ENCODE assay signal across 9 cellular contexts in genomic region chr21:41678016-41678935, GRCh38.
DNase-seq lines count a peak whose midpoint lies in the region; ATAC-seq, FAIRE-seq and TF ChIP-seq lines count a peak whose summit lies in the region.
"Had no signal": no experiment of that assay in that cellular context is flagged by ENCODE, and none has a peak within 500 bp of the region (broad histone marks: within the 10 kb centered on the region; RNA-seq: fewer than 3 reads in every experiment).

No MANE protein-coding gene starts in this region.

- H3K9ac ChIP-seq in H1 (replicated peaks in 1 of 4; ENCODE audit: extremely low read depth in 1 of 4, low read depth in 3 of 4, low read length in 3 of 4): no peak overlapping the region; a peak in 1 of 7 replicates
- H3K9ac ChIP-seq in neural progenitor cell: no peak overlapping the region

- H4K91ac ChIP-seq in H1 (replicated peaks; ENCODE audit: insufficient read length, low read length): peak overlapping the region; percentile 67

- no peak overlapping the region for H3K4me3 Mint-ChIP-seq in neural progenitor cell
- H3K4me3 Mint-ChIP-seq in activated CD8-positive, alpha-beta memory T cell treated with anti-CD3 and anti-CD28 coated beads, Interleukin-2, amount 10 ng/mL, durations not matched to agents 7 days and 5 days: no peak overlapping the region
- H3K4me3 Mint-ChIP-seq: activated T-cell treated with anti-CD3 and anti-CD28 coated beads, Interleukin-2, amount 50 U/mL, for 72 hours had no signal

- peak overlapping the region; percentile 99 for H2BK12ac ChIP-seq in H1 (ENCODE audit: low read depth, low read length)

- H2BK120ac ChIP-seq in H1 (replicated peaks; ENCODE audit: low read depth, low read length): no peak overlapping the region

- no peaks in the 10 kb centered on the region for H3K36me3 Mint-ChIP-seq in neural progenitor cell
- H3K36me3 Mint-ChIP-seq in activated CD8-positive, alpha-beta memory T cell treated with anti-CD3 and anti-CD28 coated beads, Interleukin-2, amount 10 ng/mL, durations not matched to agents 7 days and 5 days: no peaks in the 10 kb centered on the region

- FAIRE-seq in H1 (lab: Jason Lieb, UNC): no peak

- no peak overlapping the region for H3K23ac ChIP-seq in H1 (ENCODE audit: insufficient read length)

- H4K5ac ChIP-seq in H1 (ENCODE audit: insufficient read length, low read depth, low read length): no peak overlapping the region

- peak overlapping the region; percentile 82 for H2BK5ac ChIP-seq in H1 (ENCODE audit: low read depth, low read length)

- peaks cover 9% of the 10 kb centered on the region for H3K27me3 Mint-ChIP-seq in neural progenitor cell (ENCODE audit: insufficient read depth, low read depth)
- H3K27me3 Mint-ChIP-seq in activated CD8-positive, alpha-beta memory T cell treated with anti-CD3 and anti-CD28 coated beads, Interleukin-2, amount 10 ng/mL, durations not matched to agents 7 days and 5 days: peaks cover 20% of the 10 kb centered on the region

- no peaks in the 10 kb centered on the region for H3K79me2 ChIP-seq in H1 (ENCODE audit: control insufficient read depth in 1 of 2, insufficient read depth in 2 of 2, low read length in 2 of 2)
- no peaks in the 10 kb centered on the region for H3K79me2 ChIP-seq in neural progenitor cell (ENCODE audit: low read depth)

- peaks cover 9% of the 10 kb centered on the region for H3F3A ChIP-seq in neural progenitor cell (ENCODE audit: low read depth)

- H3K4me1 Mint-ChIP-seq in neural progenitor cell: peaks cover 30% of the 10 kb centered on the region
- H3K4me1 Mint-ChIP-seq in activated CD8-positive, alpha-beta memory T cell treated with anti-CD3 and anti-CD28 coated beads, Interleukin-2, amount 10 ng/mL, durations not matched to agents 7 days and 5 days: no peaks in the 10 kb centered on the region

- H4K20me1 ChIP-seq in H1 (replicated peaks in 1 of 2; ENCODE audit: control insufficient read depth in 1 of 2, insufficient read depth in 2 of 2, low read length in 2 of 2) (no peaks in the 10 kb centered on the region), neural progenitor cell (ENCODE audit: low read depth) (no peaks in the 10 kb centered on the region)

- POLR2A ChIA-PET in H1 (lab: Charles Lee; ENCODE audit: partially characterized antibody): interaction anchor here (1.0 kb wide), 1 partner anchor 9 kb away, joined by 4 read pairs; no protein-coding TSS in a partner anchor

- DNase-seq in DMS153 (lab: John Stamatoyannopoulos, UW): peak; percentile 94
- DNase-seq in NCI-H2196 treated with DMSO at 0.1 percent for 48 hours (lab: John Stamatoyannopoulos, UW; ENCODE audit: unreplicated experiment): peak; percentile 58
- no peak for DNase-seq in H1 (ENCODE audit: low read depth in 1 of 2, low spot score in 2 of 2)
- DNase-seq in neural progenitor cell (ENCODE audit: low spot score): no peak
- DNase-seq in MV-4-11 (lab: John Stamatoyannopoulos, UW): no peak
- no peak for DNase-seq in activated CD4-positive, CD25-positive, alpha-beta regulatory T cell treated with anti-CD3 and anti-CD28 coated beads, Interleukin-2, amount 50 U/mL, for 72 hours
- DNase-seq in activated CD8-positive, alpha-beta memory T cell treated with anti-CD3 and anti-CD28 coated beads, Interleukin-2, amount 10 ng/mL, durations not matched to agents 7 days and 5 days: no peak
- DNase-seq: activated T-cell treated with anti-CD3 and anti-CD28 coated beads, Interleukin-2, amount 50 U/mL, for 72 hours had no signal

- H3K4me1 ChIP-seq in H1 (replicated peaks in 1 of 4; ENCODE audit: control insufficient read depth in 3 of 4, insufficient read depth in 4 of 4, low read length in 3 of 4) (peaks cover 5 to 13% (median 9%) of the 10 kb centered on the region in 4 experiments), neural progenitor cell (peaks cover 6% of the 10 kb centered on the region)

- H3K4me2 ChIP-seq in H1 (ENCODE audit: insufficient read depth in 1 of 2, low read depth in 2 of 2, low read length in 2 of 2) (peak overlapping the region in 1 of 2 experiments; percentile 23; a peak in 1 of 4 replicates), neural progenitor cell (no peak overlapping the region)

- no peak for TF ChIP-seq POLR2A in H1 (IDR thresholded peaks at IDR 0.05; ENCODE audit: control extremely low read depth in 1 of 2, low read depth in 2 of 2, low read length in 2 of 2)

- H2AK5ac ChIP-seq in H1 (ENCODE audit: low read depth, low read length): no peak overlapping the region

- no peak for TF ChIP-seq EP300 in H1 (IDR thresholded peaks at IDR 0.05; ENCODE audit: borderline replicate concordance in 1 of 2, low read depth in 2 of 2, low read length in 2 of 2)

- no peaks in the 10 kb centered on the region for H3K9me3 ChIP-seq in H1 (ENCODE audit: insufficient read depth in 2 of 2, low read depth in 1 of 2, low read length in 1 of 2)
- H3K9me3 ChIP-seq in neural progenitor cell (ENCODE audit: low read depth): no peaks in the 10 kb centered on the region

- H3K4ac ChIP-seq in H1 (replicated peaks; ENCODE audit: insufficient read length, low read depth, low read length): no peak overlapping the region

- no peaks in the 10 kb centered on the region for H3K79me1 ChIP-seq in H1 (ENCODE audit: low read depth, low read length)

- TF ChIP-seq CTCF in H1 (IDR thresholded peaks at IDR 0.05; ENCODE audit: control extremely low read depth in 1 of 3, insufficient read depth in 1 of 3, low read depth in 1 of 3, low read length in 3 of 3) (no peak), neural progenitor cell (IDR thresholded peaks at IDR 0.05) (no peak)

- peak overlapping the region; percentile 78 for H2BK20ac ChIP-seq in H1 (ENCODE audit: low read length)

- H3K36me3 ChIP-seq in H1 (ENCODE audit: control insufficient read depth in 2 of 4, insufficient read depth in 4 of 4, low read length in 3 of 4) (no peaks in the 10 kb centered on the region), neural progenitor cell (no peaks in the 10 kb centered on the region)

- peak overlapping the region; percentile 97; the same call in 1 of the 2 replicates for H2BK15ac ChIP-seq in H1 (ENCODE audit: low read length)

- peak overlapping the region; percentile 51; the same call in 1 of the 2 replicates for H3K18ac ChIP-seq in H1 (ENCODE audit: extremely low read depth, low read length)

- ATAC-seq in activated CD8-positive, alpha-beta memory T cell treated with anti-CD3 and anti-CD28 coated beads, Interleukin-2, amount 10 ng/mL, durations not matched to agents 7 days and 5 days: no peak
- no peak for ATAC-seq in HG03378 (IDR thresholded peaks at IDR 0.05; ENCODE audit: unreplicated experiment)
- ATAC-seq: activated T-cell treated with anti-CD3 and anti-CD28 coated beads, Interleukin-2, amount 50 U/mL, for 72 hours had no signal

- H3K27me3 ChIP-seq in H1 (replicated peaks in 1 of 4; ENCODE audit: control insufficient read depth in 3 of 4, extremely low read depth in 1 of 4, insufficient read depth in 3 of 4, low read length in 3 of 4) (no peaks in the 10 kb centered on the region; a peak in 2 of 7 replicates), neural progenitor cell (no peaks in the 10 kb centered on the region)

- H4K8ac ChIP-seq in H1 (ENCODE audit: extremely low read depth, insufficient read depth, low read length): no peak overlapping the region; the same call in 1 of the 2 replicates

- no peak for TF ChIP-seq RAD21 in H1 (IDR thresholded peaks at IDR 0.05 in 1 of 2, conservative IDR thresholded peaks at IDR 0.05 in 1 of 2; ENCODE audit: low read depth in 2 of 2, low read length in 2 of 2)

- no peak overlapping the region for H3K4me3 ChIP-seq in H1 (ENCODE audit: extremely low read depth in 1 of 4, insufficient read depth in 2 of 4, low read depth in 3 of 4, low read length in 4 of 4)
- H3K4me3 ChIP-seq in neural progenitor cell: no peak overlapping the region

- CTCF ChIA-PET in H1 (lab: Charles Lee; ENCODE audit: partially characterized antibody): interaction anchor here (1.0 to 2.1 kb wide), 6 partner anchors 9 to 133 kb away, joined by 3 to 9 read pairs (median 3); no protein-coding TSS in a partner anchor
- CTCF ChIA-PET in activated CD8-positive, alpha-beta memory T cell treated with anti-CD3 and anti-CD28 coated beads, Interleukin-2, amount 10 ng/mL, durations not matched to agents 7 days and 5 days (lab: Charles Lee): no interaction called here

- H3K14ac ChIP-seq in H1 (ENCODE audit: insufficient read length): no peak overlapping the region

- H2AFZ ChIP-seq in H1 (ENCODE audit: low read length) (peak overlapping the region; percentile 73), neural progenitor cell (replicated peaks) (peak overlapping the region; percentile 73)

- peaks cover 7% of the 10 kb centered on the region for H3K9me3 Mint-ChIP-seq in neural progenitor cell
- no peaks in the 10 kb centered on the region for H3K9me3 Mint-ChIP-seq in activated CD8-positive, alpha-beta memory T cell treated with anti-CD3 and anti-CD28 coated beads, Interleukin-2, amount 10 ng/mL, durations not matched to agents 7 days and 5 days (ENCODE audit: low read depth)
- H3K9me3 Mint-ChIP-seq: activated T-cell treated with anti-CD3 and anti-CD28 coated beads, Interleukin-2, amount 50 U/mL, for 72 hours had no signal

- H3K27ac ChIP-seq in H1 (ENCODE audit: low read depth, low read length) (no peak overlapping the region), neural progenitor cell (no peak overlapping the region)

- H3K27ac Mint-ChIP-seq in neural progenitor cell: peak overlapping the region; percentile 94
- H3K27ac Mint-ChIP-seq in activated CD8-positive, alpha-beta memory T cell treated with anti-CD3 and anti-CD28 coated beads, Interleukin-2, amount 10 ng/mL, durations not matched to agents 7 days and 5 days: no peak overlapping the region
- H3K27ac Mint-ChIP-seq: activated T-cell treated with anti-CD3 and anti-CD28 coated beads, Interleukin-2, amount 50 U/mL, for 72 hours had no signal

- no peak overlapping the region for H3K56ac ChIP-seq in H1 (replicated peaks; ENCODE audit: insufficient read length, low read depth, low read length)

- H3K23me2 ChIP-seq in H1 (ENCODE audit: low read depth, low read length): no peaks in the 10 kb centered on the region

- 82% methylated on average over 17 of the region's 17 CpGs; no CpG with 5 or more reads in 1 of the 2 experiments for WGBS in H1 (ENCODE audit: extremely low coverage in 1 of 2, insufficient coverage in 1 of 2, insufficient read length in 1 of 2, insufficient replicate concordance in 2 of 2, low coverage in 1 of 2, low lambda C conversion rate in 2 of 2, missing lambda C conversion rate in 1 of 2), 2 experiments

TF ChIP-seq in H1, 55 proteins besides CTCF, POLR2A, EP300 and RAD21 (continues in another document):
- no peak for TF ChIP-seq NRF1 (IDR thresholded peaks at IDR 0.05; ENCODE audit: low read depth, low read length)
- TF ChIP-seq E2F6 (IDR thresholded peaks at IDR 0.05): peak; percentile 78; the same call in 1 of the 2 replicates
- no peak for TF ChIP-seq SUZ12 (IDR thresholded peaks at IDR 0.05; ENCODE audit: low read length)

Comparison
In these comparisons a context has a peak if more than half of its experiments do, and no peak if none do; other contexts are left out.
1. DNase-seq: peak in DMS153 (single experiment) and NCI-H2196 treated with DMSO at 0.1 percent for 48 hours (single experiment); none in H1 (0 of 2), neural progenitor cell (single experiment), MV-4-11 (single experiment), activated CD4-positive, CD25-positive, alpha-beta regulatory T cell treated with anti-CD3 and anti-CD28 coated beads, Interleukin-2, amount 50 U/mL, for 72 hours (single experiment) and activated CD8-positive, alpha-beta memory T cell treated with anti-CD3 and anti-CD28 coated beads, Interleukin-2, amount 10 ng/mL, durations not matched to agents 7 days and 5 days (single experiment).